In genomic region chr3:179991877-179992276, GRCh38 we compare ENCODE assay signal across 1 cellular context.
TF ChIP-seq lines count a peak whose summit lies in the region.

No MANE protein-coding gene starts in this region.

TF ChIP-seq in endothelial cell of umbilical vein, 7 proteins besides CTCF, POLR2A, EP300 and RAD21:
- TF ChIP-seq GATA2 (IDR thresholded peaks at IDR 0.05; ENCODE audit: insufficient read depth, insufficient read length, low read depth, low read length), result peak; percentile 27
- peak; percentile 52 for TF ChIP-seq FOS (IDR thresholded peaks at IDR 0.05; ENCODE audit: borderline replicate concordance, insufficient read depth, low read length)
- no peak for TF ChIP-seq MAX (IDR thresholded peaks at IDR 0.05; ENCODE audit: insufficient read depth, insufficient read length)
